1 cellular context compared by ENCODE assay signal in the genomic region with DNA sequence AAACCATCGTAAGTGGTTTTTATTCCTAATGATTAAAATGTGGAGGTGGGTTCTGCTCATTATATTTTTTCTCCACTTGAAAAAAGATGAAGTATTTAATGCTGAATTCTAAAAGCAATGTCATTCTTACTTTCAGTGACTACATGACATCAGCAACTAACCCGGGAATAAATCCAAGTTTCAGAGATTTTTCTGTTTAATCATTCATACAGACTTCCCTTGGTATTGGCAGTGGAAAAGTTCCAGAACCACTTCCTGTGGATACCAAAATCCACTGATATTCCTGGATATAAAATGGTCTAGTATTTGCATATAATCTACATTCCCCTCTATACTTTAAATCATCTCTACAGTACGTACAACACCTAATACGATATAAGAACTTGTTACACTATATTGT.
A peak's percentile ranks its signal among the peaks of the same experiment; 100 is the strongest.
TF ChIP-seq lines count a peak whose summit lies in the region.

No MANE protein-coding gene starts in this region.

TF ChIP-seq in SK-N-SH, 30 proteins besides CTCF, POLR2A, EP300 and RAD21 (continued from another document):
- TF ChIP-seq, protein P1, sequence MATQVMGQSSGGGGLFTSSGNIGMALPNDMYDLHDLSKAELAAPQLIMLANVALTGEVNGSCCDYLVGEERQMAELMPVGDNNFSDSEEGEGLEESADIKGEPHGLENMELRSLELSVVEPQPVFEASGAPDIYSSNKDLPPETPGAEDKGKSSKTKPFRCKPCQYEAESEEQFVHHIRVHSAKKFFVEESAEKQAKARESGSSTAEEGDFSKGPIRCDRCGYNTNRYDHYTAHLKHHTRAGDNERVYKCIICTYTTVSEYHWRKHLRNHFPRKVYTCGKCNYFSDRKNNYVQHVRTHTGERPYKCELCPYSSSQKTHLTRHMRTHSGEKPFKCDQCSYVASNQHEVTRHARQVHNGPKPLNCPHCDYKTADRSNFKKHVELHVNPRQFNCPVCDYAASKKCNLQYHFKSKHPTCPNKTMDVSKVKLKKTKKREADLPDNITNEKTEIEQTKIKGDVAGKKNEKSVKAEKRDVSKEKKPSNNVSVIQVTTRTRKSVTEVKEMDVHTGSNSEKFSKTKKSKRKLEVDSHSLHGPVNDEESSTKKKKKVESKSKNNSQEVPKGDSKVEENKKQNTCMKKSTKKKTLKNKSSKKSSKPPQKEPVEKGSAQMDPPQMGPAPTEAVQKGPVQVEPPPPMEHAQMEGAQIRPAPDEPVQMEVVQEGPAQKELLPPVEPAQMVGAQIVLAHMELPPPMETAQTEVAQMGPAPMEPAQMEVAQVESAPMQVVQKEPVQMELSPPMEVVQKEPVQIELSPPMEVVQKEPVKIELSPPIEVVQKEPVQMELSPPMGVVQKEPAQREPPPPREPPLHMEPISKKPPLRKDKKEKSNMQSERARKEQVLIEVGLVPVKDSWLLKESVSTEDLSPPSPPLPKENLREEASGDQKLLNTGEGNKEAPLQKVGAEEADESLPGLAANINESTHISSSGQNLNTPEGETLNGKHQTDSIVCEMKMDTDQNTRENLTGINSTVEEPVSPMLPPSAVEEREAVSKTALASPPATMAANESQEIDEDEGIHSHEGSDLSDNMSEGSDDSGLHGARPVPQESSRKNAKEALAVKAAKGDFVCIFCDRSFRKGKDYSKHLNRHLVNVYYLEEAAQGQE (IDR thresholded peaks at IDR 0.05; ENCODE audit: low read depth, low read length): no peak
- TF ChIP-seq JUND (IDR thresholded peaks at IDR 0.05): peak; percentile 53
- TF ChIP-seq FOXJ3 (CRISPR knock-in tag; IDR thresholded peaks at IDR 0.05): no peak
- no peak for TF ChIP-seq FOXM1 (IDR thresholded peaks at IDR 0.05; ENCODE audit: low read depth)
- TF ChIP-seq, protein P2, sequence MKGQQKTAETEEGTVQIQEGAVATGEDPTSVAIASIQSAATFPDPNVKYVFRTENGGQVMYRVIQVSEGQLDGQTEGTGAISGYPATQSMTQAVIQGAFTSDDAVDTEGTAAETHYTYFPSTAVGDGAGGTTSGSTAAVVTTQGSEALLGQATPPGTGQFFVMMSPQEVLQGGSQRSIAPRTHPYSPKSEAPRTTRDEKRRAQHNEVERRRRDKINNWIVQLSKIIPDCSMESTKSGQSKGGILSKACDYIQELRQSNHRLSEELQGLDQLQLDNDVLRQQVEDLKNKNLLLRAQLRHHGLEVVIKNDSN (IDR thresholded peaks at IDR 0.05; ENCODE audit: borderline replicate concordance, low read depth): no peak
- no peak for TF ChIP-seq RFX5 (IDR thresholded peaks at IDR 0.05; ENCODE audit: low read length)
- no peak for TF ChIP-seq YY1 (IDR thresholded peaks at IDR 0.05; ENCODE audit: low read depth)
- TF ChIP-seq, protein P3, sequence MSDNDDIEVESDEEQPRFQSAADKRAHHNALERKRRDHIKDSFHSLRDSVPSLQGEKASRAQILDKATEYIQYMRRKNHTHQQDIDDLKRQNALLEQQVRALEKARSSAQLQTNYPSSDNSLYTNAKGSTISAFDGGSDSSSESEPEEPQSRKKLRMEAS (IDR thresholded peaks at IDR 0.05; ENCODE audit: low read depth): no peak
- TF ChIP-seq, protein P4, sequence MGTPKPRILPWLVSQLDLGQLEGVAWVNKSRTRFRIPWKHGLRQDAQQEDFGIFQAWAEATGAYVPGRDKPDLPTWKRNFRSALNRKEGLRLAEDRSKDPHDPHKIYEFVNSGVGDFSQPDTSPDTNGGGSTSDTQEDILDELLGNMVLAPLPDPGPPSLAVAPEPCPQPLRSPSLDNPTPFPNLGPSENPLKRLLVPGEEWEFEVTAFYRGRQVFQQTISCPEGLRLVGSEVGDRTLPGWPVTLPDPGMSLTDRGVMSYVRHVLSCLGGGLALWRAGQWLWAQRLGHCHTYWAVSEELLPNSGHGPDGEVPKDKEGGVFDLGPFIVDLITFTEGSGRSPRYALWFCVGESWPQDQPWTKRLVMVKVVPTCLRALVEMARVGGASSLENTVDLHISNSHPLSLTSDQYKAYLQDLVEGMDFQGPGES (IDR thresholded peaks at IDR 0.05; ENCODE audit: low read depth, low read length): no peak
- TF ChIP-seq POLR2AphosphoS5 (IDR thresholded peaks at IDR 0.05; ENCODE audit: low read depth, low read length): peak; percentile 30; the same call in 1 of the 2 replicates
- no peak for TF ChIP-seq SMC3 (IDR thresholded peaks at IDR 0.05; ENCODE audit: low read depth, low read length)
- peak; percentile 59 for TF ChIP-seq MEF2A (IDR thresholded peaks at IDR 0.05; ENCODE audit: borderline replicate concordance, low read depth)
- no peak for TF ChIP-seq ELF1 (IDR thresholded peaks at IDR 0.05)
- TF ChIP-seq GATA2 (CRISPR knock-in tag; IDR thresholded peaks at IDR 0.05): no peak
- no peak for TF ChIP-seq RXRA (IDR thresholded peaks at IDR 0.05; ENCODE audit: borderline replicate concordance, low read depth)
- TF ChIP-seq FOSL2 (IDR thresholded peaks at IDR 0.05; ENCODE audit: borderline replicate concordance, low read depth): 0 out of 2 replicates have a peak, but pooled peaks have one; percentile 9
TF ChIP-seq in SK-N-SH: peak in this region for 8.
